Comparison of ENCODE assay signal across 12 cellular contexts in the genomic region with DNA sequence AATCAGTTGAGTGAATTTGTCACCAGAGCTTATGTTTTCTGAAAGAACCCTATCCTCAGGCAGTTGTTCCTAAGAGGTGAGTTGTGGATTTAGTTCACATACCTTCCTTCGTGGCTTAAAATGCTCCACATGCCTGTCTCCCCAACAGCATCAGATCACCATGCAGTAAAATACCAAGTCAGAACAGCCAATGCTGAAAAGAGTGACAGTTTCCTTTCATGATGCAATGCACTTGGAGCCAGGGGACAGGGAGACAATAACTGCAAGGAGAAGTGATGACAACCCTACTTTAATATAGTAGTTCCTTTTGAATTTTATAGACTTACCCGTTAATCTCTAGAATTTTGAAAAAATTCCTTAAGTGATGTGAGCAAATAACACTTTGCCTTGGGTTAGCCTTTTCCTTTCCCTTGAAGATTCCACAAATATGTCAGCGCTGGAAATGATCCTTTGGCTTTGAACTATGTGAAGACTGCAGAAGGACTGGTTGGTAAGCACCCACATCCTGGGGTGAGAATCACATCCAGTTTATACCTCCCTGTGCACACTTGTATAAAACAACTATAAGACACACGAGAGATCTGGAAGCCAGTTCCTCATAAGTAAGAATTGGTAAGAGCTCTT.
A peak's percentile ranks its signal among the peaks of the same experiment; 100 is the strongest.
DNase-seq lines count a peak whose midpoint lies in the region; ATAC-seq and TF ChIP-seq lines count a peak whose summit lies in the region.
"Had no signal": no experiment of that assay in that cellular context is flagged by ENCODE, and none has a peak within 500 bp of the region (broad histone marks: within the 10 kb centered on the region; RNA-seq: fewer than 3 reads in every experiment).

No MANE protein-coding gene starts in this region.

- peaks cover 0 to 21% of the 10 kb centered on the region in 2 donors for H3K4me1 ChIP-seq in right atrium auricular region

- ATAC-seq in SK-N-SH treated with all-trans-retinoic acid at 6 μM for 48 hours (no peak; the same call in 2 of the 3 replicates), HG03097 (IDR thresholded peaks at IDR 0.05; ENCODE audit: low FRiP score, unreplicated experiment) (no peak)

- DNase-seq in G401 (ENCODE audit: low spot score) (peak; percentile 18), NOMO-1 treated with dmso at 0.1 percent for 144 hours (lab: John Stamatoyannopoulos, UW; ENCODE audit: unreplicated experiment) (peak; percentile 13), right atrium auricular region (ENCODE audit: low spot score) (no peak), germinal center (ENCODE audit: low spot score) (no peak)
- no peak for DNase-seq in activated CD4-positive, alpha-beta T cell treated with anti-CD3 and anti-CD28 coated beads, Interleukin-2, amount 50 U/mL, for 4 hours
- DNase-seq: activated CD8-positive, alpha-beta memory T cell treated with anti-CD3 and anti-CD28 coated beads for 24 hours; DND-41; NCI-H1417; stimulated activated naive CD4-positive, alpha-beta T cell treated with Interleukin-2 at 50 U/mL for 16 hours had no signal

- H3K36me3 ChIP-seq in right atrium auricular region = no peaks in the 10 kb centered on the region

- H3K27me3 ChIP-seq in right atrium auricular region = no peaks in the 10 kb centered on the region

- no peak for TF ChIP-seq CTCF in right atrium auricular region (IDR thresholded peaks at IDR 0.05)

- H3K4me3 ChIP-seq in right atrium auricular region (no peak overlapping the region), skin epidermis (no peak overlapping the region)

- in situ Hi-C loops in G401 (cut with HindIII; ENCODE audit: low sequenced_read_pairs) = no loop called here

- no peaks in the 10 kb centered on the region for H3K9me3 ChIP-seq in right atrium auricular region

- peak overlapping the region; percentile 23 to 45 for H3K27ac ChIP-seq in right atrium auricular region
- H3K27ac ChIP-seq in skin epidermis = peak overlapping the region in 16 of 21 experiments; percentile 1 to 65 (median 44)

TF ChIP-seq in SK-N-SH treated with all-trans-retinoic acid at 6 μM for 48 hours, 23 proteins besides CTCF, POLR2A, EP300 and RAD21:
- TF ChIP-seq ZNF8 (CRISPR knock-in tag; IDR thresholded peaks at IDR 0.05) (no peak), TCF4 (CRISPR knock-in tag; IDR thresholded peaks at IDR 0.05; ENCODE audit: borderline replicate concordance) (no peak), ZNF565 (CRISPR knock-in tag; conservative IDR thresholded peaks at IDR 0.05; ENCODE audit: low read depth) (no peak), RARB (CRISPR knock-in tag; IDR thresholded peaks at IDR 0.05) (no peak), GLIS3 (CRISPR knock-in tag; IDR thresholded peaks at IDR 0.05) (no peak), ZNF70 (CRISPR knock-in tag; IDR thresholded peaks at IDR 0.05) (no peak), TOX (CRISPR knock-in tag; IDR thresholded peaks at IDR 0.05; ENCODE audit: borderline replicate concordance) (no peak)
- TF ChIP-seq, protein P1, sequence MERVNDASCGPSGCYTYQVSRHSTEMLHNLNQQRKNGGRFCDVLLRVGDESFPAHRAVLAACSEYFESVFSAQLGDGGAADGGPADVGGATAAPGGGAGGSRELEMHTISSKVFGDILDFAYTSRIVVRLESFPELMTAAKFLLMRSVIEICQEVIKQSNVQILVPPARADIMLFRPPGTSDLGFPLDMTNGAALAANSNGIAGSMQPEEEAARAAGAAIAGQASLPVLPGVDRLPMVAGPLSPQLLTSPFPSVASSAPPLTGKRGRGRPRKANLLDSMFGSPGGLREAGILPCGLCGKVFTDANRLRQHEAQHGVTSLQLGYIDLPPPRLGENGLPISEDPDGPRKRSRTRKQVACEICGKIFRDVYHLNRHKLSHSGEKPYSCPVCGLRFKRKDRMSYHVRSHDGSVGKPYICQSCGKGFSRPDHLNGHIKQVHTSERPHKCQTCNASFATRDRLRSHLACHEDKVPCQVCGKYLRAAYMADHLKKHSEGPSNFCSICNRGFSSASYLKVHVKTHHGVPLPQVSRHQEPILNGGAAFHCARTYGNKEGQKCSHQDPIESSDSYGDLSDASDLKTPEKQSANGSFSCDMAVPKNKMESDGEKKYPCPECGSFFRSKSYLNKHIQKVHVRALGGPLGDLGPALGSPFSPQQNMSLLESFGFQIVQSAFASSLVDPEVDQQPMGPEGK (CRISPR knock-in tag; IDR thresholded peaks at IDR 0.05; ENCODE audit: borderline replicate concordance) = no peak

Comparison
In these comparisons a context has a peak if more than half of its experiments do, and no peak if none do; other contexts are left out.
1. DNase-seq: peak in G401 (single experiment) and NOMO-1 treated with dmso at 0.1 percent for 144 hours (single experiment); none in right atrium auricular region (single experiment), activated CD4-positive, alpha-beta T cell treated with anti-CD3 and anti-CD28 coated beads, Interleukin-2, amount 50 U/mL, for 4 hours (0 of 2) and germinal center (single experiment).